10 cellular contexts compared by ENCODE assay signal in the genomic region with DNA sequence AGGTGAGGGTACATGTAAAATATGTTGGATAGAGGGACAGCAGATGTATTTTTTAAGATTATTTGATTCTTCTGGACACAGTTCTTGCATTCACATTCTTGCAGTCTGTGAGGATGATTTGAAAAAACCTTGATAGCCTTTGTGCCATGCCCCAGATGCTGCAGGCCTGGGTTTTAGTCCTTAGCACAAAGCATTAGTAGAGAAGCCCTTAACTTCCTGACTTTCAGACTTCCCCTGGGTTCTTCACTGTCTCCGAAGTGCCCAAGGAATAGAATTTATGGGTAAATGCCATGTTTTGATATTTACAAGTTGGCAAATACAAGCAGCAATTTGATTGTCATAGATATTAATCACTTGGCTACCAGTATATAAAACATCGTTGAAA.
A peak's percentile ranks its signal among the peaks of the same experiment; 100 is the strongest.
DNase-seq lines count a peak whose midpoint lies in the region; ATAC-seq and TF ChIP-seq lines count a peak whose summit lies in the region.
"Had no signal": no experiment of that assay in that cellular context is flagged by ENCODE, and none has a peak within 500 bp of the region (broad histone marks: within the 10 kb centered on the region; RNA-seq: fewer than 3 reads in every experiment).

No MANE protein-coding gene starts in this region.

- H3K4me1 Mint-ChIP-seq in stimulated activated naive CD8-positive, alpha-beta T cell treated with anti-CD3 and anti-CD28 coated beads, Interleukin-15, amount 100 ng/mL, for 72 hours = peaks cover 55% of the 10 kb centered on the region

- peak overlapping the region in 1 of 2 donors; percentile 84 for H3K27ac Mint-ChIP-seq in stimulated activated naive CD8-positive, alpha-beta T cell treated with anti-CD3 and anti-CD28 coated beads, Interleukin-15, amount 100 ng/mL, for 72 hours

- 0 out of 2 replicates have a peak overlapping the region, but pooled peaks have one; percentile 10 for H3K4me3 ChIP-seq in WI38 (ENCODE audit: low read depth, low read length)

- TF ChIP-seq CTCF in WI38 (IDR thresholded peaks at IDR 0.05; ENCODE audit: low read depth, low read length) (no peak), GM10248 (IDR thresholded peaks at IDR 0.05; ENCODE audit: control extremely low read depth, extremely low read depth, low read depth, missing control alignments) (no peak)

- no peaks in the 10 kb centered on the region for H3K9me3 Mint-ChIP-seq in stimulated activated naive CD8-positive, alpha-beta T cell treated with anti-CD3 and anti-CD28 coated beads, Interleukin-15, amount 100 ng/mL, for 72 hours

- intact Hi-C loops in left ventricle myocardium superior (cut with micrococcal nuclease) = no loop called here

- CTCF ChIA-PET in GM10248 (lab: Yijun Ruan, JAX) = no interaction called here

- ATAC-seq in left ventricle myocardium superior (peak; percentile 39), HG03045 (IDR thresholded peaks at IDR 0.05; ENCODE audit: unreplicated experiment) (no peak)
- ATAC-seq in stimulated activated naive CD8-positive, alpha-beta T cell treated with anti-CD3 and anti-CD28 coated beads, Interleukin-15, amount 100 ng/mL, for 72 hours = no peak

- peak overlapping the region; percentile 6 to 39 for H3K4me3 Mint-ChIP-seq in stimulated activated naive CD8-positive, alpha-beta T cell treated with anti-CD3 and anti-CD28 coated beads, Interleukin-15, amount 100 ng/mL, for 72 hours

- H3K27me3 Mint-ChIP-seq in stimulated activated naive CD8-positive, alpha-beta T cell treated with anti-CD3 and anti-CD28 coated beads, Interleukin-15, amount 100 ng/mL, for 72 hours = no peaks in the 10 kb centered on the region

- DNase-seq in NCI-H510A treated with DMSO at 0.1 percent for 48 hours (lab: John Stamatoyannopoulos, UW) (peak; percentile 13), NCI-H510A (lab: John Stamatoyannopoulos, UW) (no peak), left ventricle myocardium superior (no peak), GM10248 (ENCODE audit: extremely low spot score) (no peak), DMS53 treated with DMSO at 0.1 percent for 48 hours (lab: John Stamatoyannopoulos, UW; ENCODE audit: unreplicated experiment) (no peak)
- DNase-seq in stimulated activated naive CD8-positive, alpha-beta T cell treated with anti-CD3 and anti-CD28 coated beads, Interleukin-15, amount 100 ng/mL, for 72 hours = no peak
- DNase-seq: activated CD4-positive, alpha-beta T cell treated with anti-CD3 and anti-CD28 coated beads, Interleukin-2, amount 50 U/mL, for 1 hour; NCI-H2227 treated with DMSO at 0.1 percent for 48 hours had no signal

- POLR2A ChIA-PET in GM10248 (lab: Yijun Ruan, JAX) = no interaction called here
